In genomic region chr5:1884638-1885475, GRCh38 we compare ENCODE assay signal across 20 cellular contexts. TPM values are rescaled to one million over a fixed set of nuclear protein-coding genes. Genes with fewer than 3 reads are reported as not detected.
DNase-seq lines count a peak whose midpoint lies in the region; ATAC-seq and TF ChIP-seq lines count a peak whose summit lies in the region.
"Had no signal": no experiment of that assay in that cellular context is flagged by ENCODE, and none has a peak within 500 bp of the region (broad histone marks: within the 10 kb centered on the region; RNA-seq: fewer than 3 reads in every experiment).

No MANE protein-coding gene starts in this region.

- H3K27me3 ChIP-seq in right atrium auricular region, result peaks cover 26 to 59% of the 10 kb centered on the region in 2 donors
- peaks cover 100% of the 10 kb centered on the region for H3K27me3 ChIP-seq in iPS-20b (ENCODE audit: insufficient read depth, low read length)

- peak; percentile 26 for DNase-seq in Right ventricle myocardium superior
- no peak for DNase-seq in right atrium auricular region (ENCODE audit: low spot score)
- DNase-seq in type B pancreatic cell (ENCODE audit: extremely low spot score, unreplicated experiment), result no peak
- DNase-seq in GM20000 (ENCODE audit: low spot score), result no peak
- DNase-seq: activated CD4-positive, alpha-beta T cell treated with anti-CD3 and anti-CD28 coated beads for 48 hours; EL; gastrocnemius medialis; HCEC 1CT; stimulated activated naive CD4-positive, alpha-beta T cell treated with Interleukin-2 at 50 U/mL for 16 hours; T-helper 9 cell had no signal

- no peaks in the 10 kb centered on the region for H3K36me3 ChIP-seq in right atrium auricular region
- H3K36me3 ChIP-seq in iPS-20b (ENCODE audit: insufficient read depth, low read depth, low read length), result no peaks in the 10 kb centered on the region
- H3K36me3 ChIP-seq: gastrocnemius medialis had no signal

- H3K27me3 Mint-ChIP-seq in brain (peaks cover 90% of the 10 kb centered on the region), type B pancreatic cell (peaks cover 66% of the 10 kb centered on the region)

- H3K27ac Mint-ChIP-seq in brain (peak overlapping the region in 1 of 5 experiments; percentile 89), type B pancreatic cell (peak overlapping the region; percentile 94)

- H3K27ac ChIP-seq in right atrium auricular region (no peak overlapping the region), iPS-20b (ENCODE audit: low read length) (no peak overlapping the region)
- H3K27ac ChIP-seq: gastrocnemius medialis, parathyroid adenoma had no signal

- peak overlapping the region in 3 of 5 experiments; percentile 72 to 82 (median 79) for H3K4me3 Mint-ChIP-seq in brain
- peak overlapping the region; percentile 87 for H3K4me3 Mint-ChIP-seq in type B pancreatic cell

- H3K4me3 ChIP-seq in right atrium auricular region (no peak overlapping the region), iPS-20b (ENCODE audit: low read length) (peak overlapping the region; percentile 42; the same call in 1 of the 2 replicates)
- H3K4me3 ChIP-seq: GM12878, smooth muscle cell had no signal

- ATAC-seq in Right ventricle myocardium superior (ENCODE audit: poor library complexity) (no peak), HG02610 (IDR thresholded peaks at IDR 0.05; ENCODE audit: unreplicated experiment) (no peak), GM21576 (IDR thresholded peaks at IDR 0.05; ENCODE audit: unreplicated experiment) (no peak)
- ATAC-seq: gastrocnemius medialis, GM12878 had no signal

- H3K4me1 ChIP-seq in right atrium auricular region (peaks cover 0 to 38% of the 10 kb centered on the region in 2 donors), iPS-20b (ENCODE audit: insufficient read depth, low read length) (peaks cover 8% of the 10 kb centered on the region; the same call in 1 of the 2 replicates)

- H3K9me3 ChIP-seq in right atrium auricular region (no peaks in the 10 kb centered on the region), iPS-20b (ENCODE audit: insufficient read depth, low read depth, low read length) (no peaks in the 10 kb centered on the region; the same call in 1 of the 2 replicates)
- H3K9me3 ChIP-seq: gastrocnemius medialis had no signal

- H3K9me3 Mint-ChIP-seq in brain (peaks cover 0 to 7% (median 0%) of the 10 kb centered on the region in 5 experiments), type B pancreatic cell (no peaks in the 10 kb centered on the region)

- intact Hi-C loops in Right ventricle myocardium superior (cut with DNase I), result no loop called here

- H3K4me1 Mint-ChIP-seq in brain (peaks cover 24% of the 10 kb centered on the region), type B pancreatic cell (ENCODE audit: unreplicated experiment) (peaks cover 14% of the 10 kb centered on the region)

- H3K9ac ChIP-seq in iPS-20b (ENCODE audit: low read depth, low read length), result no peak overlapping the region
- H3K9ac ChIP-seq: parathyroid adenoma had no signal

- H3K36me3 Mint-ChIP-seq in brain (no peaks in the 10 kb centered on the region), type B pancreatic cell (no peaks in the 10 kb centered on the region)

- TF ChIP-seq CTCF in right atrium auricular region (IDR thresholded peaks at IDR 0.05) (no peak), brain (conservative IDR thresholded peaks at IDR 0.05) (no peak), type B pancreatic cell (conservative IDR thresholded peaks at IDR 0.05) (no peak), GM20000 (IDR thresholded peaks at IDR 0.05; ENCODE audit: extremely low read depth, missing control alignments) (no peak)

RNA-seq across cellular contexts. Expression of gene IRX4, which starts 2.1 kb away (rescaled TPM):
- total RNA-seq in Right ventricle myocardium superior, result 15.8 TPM
- total RNA-seq in right atrium auricular region, result not detected
- polyA plus RNA-seq in brain (ENCODE audit: insufficient read depth, low read depth, low replicate concordance), result not detected
- total RNA-seq in type B pancreatic cell (ENCODE audit: low replicate concordance), result 1.6 and 6.0 TPM in 2 replicates
- total RNA-seq: GM12878, mononuclear cell, urinary bladder had no signal
- polyA plus RNA-seq: AG04450, GM12878, urinary bladder had no signal
